Comparison of ENCODE assay signal across 3 cellular contexts in genomic region chr7:28524978-28525377, GRCh38.
"Had no signal": no experiment of that assay in that cellular context is flagged by ENCODE, and none has a peak within 500 bp of the region (broad histone marks: within the 10 kb centered on the region; RNA-seq: fewer than 3 reads in every experiment).

No MANE protein-coding gene starts in this region.

- H3K4me3 ChIP-seq: GM12878 had no signal

- DNase-seq: GDM1, GF-D8 had no signal

- ATAC-seq: GM12878 had no signal
